8 cellular contexts compared by ENCODE assay signal in the genomic region with DNA sequence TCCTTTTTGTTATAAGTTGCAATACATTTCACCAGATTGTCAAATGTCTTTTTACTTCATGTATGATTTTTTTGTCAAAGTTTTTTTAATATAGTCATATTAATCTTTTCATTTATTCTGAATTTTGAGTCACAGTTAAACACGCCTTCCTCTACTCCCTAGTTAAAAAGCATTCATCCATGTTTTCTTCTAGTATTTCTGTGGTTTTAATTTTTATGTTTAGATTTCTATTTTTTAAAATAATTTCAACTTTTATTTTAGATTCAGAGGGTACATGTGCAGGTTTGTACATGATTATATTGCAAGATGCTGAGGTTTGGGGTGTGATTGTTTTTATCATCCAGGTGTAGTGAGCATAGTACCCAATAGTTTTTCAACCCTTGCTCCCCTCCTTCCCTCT.
"Had no signal": no experiment of that assay in that cellular context is flagged by ENCODE, and none has a peak within 500 bp of the region (broad histone marks: within the 10 kb centered on the region; RNA-seq: fewer than 3 reads in every experiment).

No MANE protein-coding gene starts in this region.

- H3K27ac ChIP-seq: GM23248, HL-60 had no signal

- H3K36me3 ChIP-seq: HAP-1 had no signal

- H3K9me3 ChIP-seq: HAP-1 had no signal

- ATAC-seq: HCT116, HepG2 had no signal

- H3K9ac ChIP-seq: GM23248 had no signal

- H3K4me3 ChIP-seq: GM23248, HAP-1 had no signal

- FAIRE-seq: HepG2 had no signal

- H2AFZ ChIP-seq: GM23248 had no signal

- DNase-seq: GM23248, GOT3, H7, HFFc6 had no signal
